ENCODE assay signal across 15 cellular contexts in genomic region chr5:172748341-172748843, GRCh38. TPM values are rescaled to one million over a fixed set of nuclear protein-coding genes. Genes with fewer than 3 reads are reported as not detected.
DNase-seq lines count a peak whose midpoint lies in the region; ATAC-seq and TF ChIP-seq lines count a peak whose summit lies in the region.
"Had no signal": no experiment of that assay in that cellular context is flagged by ENCODE, and none has a peak within 500 bp of the region (broad histone marks: within the 10 kb centered on the region; RNA-seq: fewer than 3 reads in every experiment).

No MANE protein-coding gene starts in this region.

- H2AFZ ChIP-seq in mammary epithelial cell (ENCODE audit: low read depth, low read length) = no peak overlapping the region

- H3K27ac ChIP-seq in breast epithelium (peak overlapping the region; percentile 52 to 83), mammary epithelial cell (ENCODE audit: insufficient read depth, low read depth, low read length) (no peak overlapping the region), iPS DF 6.9 (ENCODE audit: low read length) (no peak overlapping the region), psoas muscle (peak overlapping the region; percentile 73)
- H3K27ac ChIP-seq: 22Rv1 had no signal

- H3K27me3 Mint-ChIP-seq in osteocyte (ENCODE audit: unreplicated experiment) = no peaks in the 10 kb centered on the region

- TF ChIP-seq CTCF in breast epithelium (IDR thresholded peaks at IDR 0.05) = no peak
- no peak for TF ChIP-seq CTCF in mammary epithelial cell (conservative IDR thresholded peaks at IDR 0.05 in 1 of 2, IDR thresholded peaks at IDR 0.05 in 1 of 2; ENCODE audit: extremely low read depth in 1 of 2, insufficient read depth in 1 of 2, low read depth in 1 of 2, low read length in 2 of 2)
- no peak for TF ChIP-seq CTCF in psoas muscle (IDR thresholded peaks at IDR 0.05)
- no peak for TF ChIP-seq CTCF in BE2C (IDR thresholded peaks at IDR 0.05; ENCODE audit: low read depth, low read length)
- no peak for TF ChIP-seq CTCF in osteocyte (IDR thresholded peaks at IDR 0.05)

- H3K4me1 ChIP-seq in breast epithelium (peaks cover 0 to 9% of the 10 kb centered on the region in 2 donors), mammary epithelial cell (ENCODE audit: insufficient read depth, low read length) (no peaks in the 10 kb centered on the region), iPS DF 6.9 (ENCODE audit: control insufficient read depth, insufficient read depth, low read length) (peaks cover 1% of the 10 kb centered on the region; the same call in 1 of the 2 replicates), psoas muscle (peaks cover 15% of the 10 kb centered on the region), BE2C (no peaks in the 10 kb centered on the region)

- H3K4me3 ChIP-seq in breast epithelium (no peak overlapping the region), mammary epithelial cell (replicated peaks in 1 of 3; ENCODE audit: insufficient read depth in 1 of 3, low read depth in 2 of 3, low read length in 3 of 3) (no peak overlapping the region), iPS DF 6.9 (ENCODE audit: low read length) (peak overlapping the region; percentile 3; the same call in 1 of the 2 replicates), psoas muscle (no peak overlapping the region), BE2C (ENCODE audit: low read depth, low read length) (no peak overlapping the region)

- intact Hi-C loops in breast epithelium (cut with DNase I; ENCODE audit: low total_unique reads) (no loop called here), mammary epithelial cell (cut with micrococcal nuclease) (no loop called here), psoas muscle (cut with DNase I) (no loop called here)

- dilution Hi-C loops in mammary epithelial cell (cut with HindIII; ENCODE audit: low sequenced_read_pairs) = no loop called here

- DNase-seq in breast epithelium (ENCODE audit: low spot score in 2 of 2) = no peak
- no peak for DNase-seq in mammary epithelial cell
- no peak for DNase-seq in iPS DF 6.9 (ENCODE audit: low read depth, low spot score)
- DNase-seq in psoas muscle = peak; percentile 67 to 88
- no peak for DNase-seq in NCI-H187 (lab: John Stamatoyannopoulos, UW)
- no peak for DNase-seq in BE2C
- DNase-seq in NK-92 (lab: John Stamatoyannopoulos, UW; ENCODE audit: unreplicated experiment) = no peak
- no peak for DNase-seq in osteocyte (ENCODE audit: extremely low spot score, unreplicated experiment)
- DNase-seq: activated T-cell treated with anti-CD3 and anti-CD28 coated beads for 4 hours, MM.1S, NCI-H446 treated with DMSO at 0.1 percent for 48 hours, SHP77 had no signal

- H3K79me2 ChIP-seq in mammary epithelial cell (ENCODE audit: insufficient read depth, low read length) = no peaks in the 10 kb centered on the region

- H3K36me3 ChIP-seq in breast epithelium (no peaks in the 10 kb centered on the region), mammary epithelial cell (ENCODE audit: insufficient read depth, low read length) (no peaks in the 10 kb centered on the region), iPS DF 6.9 (ENCODE audit: control insufficient read depth, insufficient read depth, low read length) (no peaks in the 10 kb centered on the region), psoas muscle (ENCODE audit: insufficient read depth in 1 of 2, low read depth in 1 of 2) (no peaks in the 10 kb centered on the region), BE2C (no peaks in the 10 kb centered on the region)

- peak; percentile 66 to 78 (median 73) for ATAC-seq in psoas muscle

- H3K36me3 Mint-ChIP-seq in osteocyte (ENCODE audit: unreplicated experiment) = no peaks in the 10 kb centered on the region
- H3K36me3 Mint-ChIP-seq: brain had no signal

- peaks cover 8% of the 10 kb centered on the region for H3K9me3 Mint-ChIP-seq in osteocyte (ENCODE audit: unreplicated experiment)

- TF ChIP-seq POLR2A in breast epithelium (IDR thresholded peaks at IDR 0.05) = no peak

- H3K27me3 ChIP-seq in breast epithelium (no peaks in the 10 kb centered on the region), mammary epithelial cell (ENCODE audit: insufficient read depth, low read length) (no peaks in the 10 kb centered on the region), iPS DF 6.9 (ENCODE audit: control insufficient read depth, insufficient read depth, low read length) (no peaks in the 10 kb centered on the region; the same call in 1 of the 2 replicates), psoas muscle (ENCODE audit: insufficient read depth in 3 of 3, low read length in 2 of 3) (no peaks in the 10 kb centered on the region), BE2C (no peaks in the 10 kb centered on the region)

- in situ Hi-C loops in mammary epithelial cell (cut with MboI; ENCODE audit: low sequenced_read_pairs in 2 of 2) = no loop called here

- H3K4me2 ChIP-seq in mammary epithelial cell (ENCODE audit: insufficient read depth, low read depth, low read length) = no peak overlapping the region

- H3K4me1 Mint-ChIP-seq in osteocyte (ENCODE audit: unreplicated experiment) = peaks cover 13% of the 10 kb centered on the region

- H3K9me3 ChIP-seq in breast epithelium (no peaks in the 10 kb centered on the region), mammary epithelial cell (replicated peaks; ENCODE audit: insufficient read depth, low read length) (no peaks in the 10 kb centered on the region), iPS DF 6.9 (ENCODE audit: control insufficient read depth, insufficient read depth, low read length) (no peaks in the 10 kb centered on the region), psoas muscle (no peaks in the 10 kb centered on the region), BE2C (no peaks in the 10 kb centered on the region)

- CTCF ChIA-PET in mammary epithelial cell (lab: Charles Lee; ENCODE audit: low non-redundant PET) = no interaction called here

- 85% methylated on average over 33 of the region's 36 CpGs for WGBS in mammary epithelial cell (ENCODE audit: low coverage, missing lambda C conversion rate)
- WGBS in iPS DF 6.9 (ENCODE audit: insufficient coverage, insufficient read length) = no CpG with 5 or more reads among the region's 36 CpGs
- WGBS in psoas muscle, 3 donors = 33 to 37% (median 37%) methylated on average over 36 of the region's 36 CpGs

- BruUV-seq in mammary epithelial cell (replicated peaks; lab: Mats Ljungman, UMichigan) = no TSS peak

- H3K9ac ChIP-seq in mammary epithelial cell (ENCODE audit: insufficient read depth, low read length) = no peak overlapping the region

- no peaks in the 10 kb centered on the region for H4K20me1 ChIP-seq in mammary epithelial cell (ENCODE audit: insufficient read depth, low read length)

- H3K4me3 Mint-ChIP-seq in osteocyte (ENCODE audit: unreplicated experiment) = no peak overlapping the region
- H3K4me3 Mint-ChIP-seq: brain, neural crest cell had no signal

- no peak overlapping the region for H3K27ac Mint-ChIP-seq in osteocyte (ENCODE audit: unreplicated experiment)

RNA-seq across cellular contexts. Expression of gene DUSP1, which starts 22.6 kb away (rescaled TPM):
- 1,000 to 10,000 TPM in 2 of 3 donors, 100 to 1,000 TPM in 1; 752 to 1,562 (median 1,015) TPM for total RNA-seq in breast epithelium
- 10 to 100 TPM; 20.7 to 28.8 TPM for total RNA-seq in mammary epithelial cell
- polyA plus RNA-seq in mammary epithelial cell = 19.1 TPM
- polyA minus RNA-seq in mammary epithelial cell = 22.7 TPM
- 100 to 1,000 TPM in 3 of 4 donors, 10 to 100 TPM in 1; 89.0 to 287 (median 164) TPM for total RNA-seq in psoas muscle
- polyA plus RNA-seq in psoas muscle = 100 to 1,000 TPM in 2 of 3 donors, 10 to 100 TPM in 1; 81.8 to 258 (median 141) TPM
- 19.5 TPM for polyA plus RNA-seq in BE2C (2012; ENCODE audit: insufficient read depth, insufficient read length, low read depth)
- 201 and 250 TPM in 2 replicates for total RNA-seq in osteocyte

Comparison
In these comparisons a context has a peak if more than half of its experiments do, and no peak if none do; other contexts are left out.
1. H3K27ac ChIP-seq: peak in breast epithelium (2 of 2) and psoas muscle (single experiment); none in mammary epithelial cell (single experiment) and iPS DF 6.9 (single experiment).
2. DNase-seq: peak in psoas muscle (2 of 2); none in breast epithelium (0 of 2), mammary epithelial cell (single experiment), iPS DF 6.9 (single experiment), NCI-H187 (0 of 2), BE2C (single experiment), NK-92 (single experiment) and osteocyte (single experiment).